ENCODE assay signal across 1 cellular context in genomic region chr17:79842136-79842655, GRCh38.
TF ChIP-seq lines count a peak whose summit lies in the region.

No MANE protein-coding gene starts in this region.

TF ChIP-seq in GM23338, 12 proteins besides CTCF, POLR2A, EP300 and RAD21 (continued from another document):
- no peak for TF ChIP-seq NANOG (IDR thresholded peaks at IDR 0.05; ENCODE audit: borderline replicate concordance)
- TF ChIP-seq ETS1 (IDR thresholded peaks at IDR 0.05): no peak
- no peak for TF ChIP-seq ZNF331 (CRISPR knock-in tag; IDR thresholded peaks at IDR 0.05; ENCODE audit: low read depth)
- no peak for TF ChIP-seq STAT1 (IDR thresholded peaks at IDR 0.05; ENCODE audit: unreplicated experiment)
- TF ChIP-seq ZNF462 (CRISPR knock-in tag; IDR thresholded peaks at IDR 0.05): no peak
- no peak for TF ChIP-seq POLR2AphosphoS5 (IDR thresholded peaks at IDR 0.05; ENCODE audit: low read depth)
- no peak for TF ChIP-seq EZH2 (IDR thresholded peaks at IDR 0.05; ENCODE audit: low read depth, unreplicated experiment)
- no peak for TF ChIP-seq EZH2phosphoT487 (IDR thresholded peaks at IDR 0.05; ENCODE audit: unreplicated experiment)
